ENCODE assay signal across 12 cellular contexts in genomic region chr7:18401757-18402156, GRCh38.
"Had no signal": no experiment of that assay in that cellular context is flagged by ENCODE, and none has a peak within 500 bp of the region (broad histone marks: within the 10 kb centered on the region; RNA-seq: fewer than 3 reads in every experiment).

No MANE protein-coding gene starts in this region.

- H3K4me3 Mint-ChIP-seq: activated naive CD8-positive, alpha-beta T cell treated with anti-CD3 and anti-CD28 coated beads, Interleukin-2, amount 10 ng/mL, durations not matched to agents 7 days and 5 days; activated T-cell treated with anti-CD3 and anti-CD28 coated beads, Interleukin-2, amount 50 U/mL, for 72 hours; endodermal cell; immature natural killer cell; naive thymus-derived CD4-positive, alpha-beta T cell had no signal

- H3K27ac Mint-ChIP-seq: activated naive CD8-positive, alpha-beta T cell treated with anti-CD3 and anti-CD28 coated beads, Interleukin-2, amount 10 ng/mL, durations not matched to agents 7 days and 5 days; activated T-cell treated with anti-CD3 and anti-CD28 coated beads, Interleukin-2, amount 50 U/mL, for 72 hours; endodermal cell; naive thymus-derived CD4-positive, alpha-beta T cell had no signal

- H3K4me1 Mint-ChIP-seq: activated naive CD8-positive, alpha-beta T cell treated with anti-CD3 and anti-CD28 coated beads, Interleukin-2, amount 10 ng/mL, durations not matched to agents 7 days and 5 days had no signal

- H3K36me3 Mint-ChIP-seq: activated naive CD8-positive, alpha-beta T cell treated with anti-CD3 and anti-CD28 coated beads, Interleukin-2, amount 10 ng/mL, durations not matched to agents 7 days and 5 days; naive thymus-derived CD4-positive, alpha-beta T cell had no signal

- DNase-seq: activated CD4-positive, alpha-beta T cell treated with anti-CD3 and anti-CD28 coated beads, Interleukin-2, amount 50 U/mL, for 48 hours; activated CD4-positive, CD25-positive, alpha-beta regulatory T cell treated with anti-CD3 and anti-CD28 coated beads, Interleukin-2, amount 50 U/mL, for 72 hours; activated naive CD8-positive, alpha-beta T cell treated with anti-CD3 and anti-CD28 coated beads, Interleukin-2, amount 10 ng/mL, durations not matched to agents 7 days and 5 days; activated T-cell treated with anti-CD3 and anti-CD28 coated beads, Interleukin-2, amount 50 U/mL, for 72 hours; anterior cingulate cortex; cerebellar nuclear complex; endodermal cell; immature natural killer cell; left colon; naive thymus-derived CD4-positive, alpha-beta T cell; stimulated activated CD4-positive, alpha-beta T cell treated with anti-CD3 and anti-CD28 coated beads, Interleukin-4, amount 100 ng/mL, for 24 hours; tibial artery had no signal

- H3K9me3 Mint-ChIP-seq: activated naive CD8-positive, alpha-beta T cell treated with anti-CD3 and anti-CD28 coated beads, Interleukin-2, amount 10 ng/mL, durations not matched to agents 7 days and 5 days; activated T-cell treated with anti-CD3 and anti-CD28 coated beads, Interleukin-2, amount 50 U/mL, for 72 hours; endodermal cell; immature natural killer cell had no signal

- ATAC-seq: activated T-cell treated with anti-CD3 and anti-CD28 coated beads, Interleukin-2, amount 50 U/mL, for 72 hours; left colon; naive thymus-derived CD4-positive, alpha-beta T cell had no signal
